16 cellular contexts compared by ENCODE assay signal in genomic region chr18:7037470-7037869, GRCh38.
DNase-seq lines count a peak whose midpoint lies in the region; TF ChIP-seq lines count a peak whose summit lies in the region.
"Had no signal": no experiment of that assay in that cellular context is flagged by ENCODE, and none has a peak within 500 bp of the region (broad histone marks: within the 10 kb centered on the region; RNA-seq: fewer than 3 reads in every experiment).

No MANE protein-coding gene starts in this region.

- intact Hi-C loops in mammary epithelial cell (cut with micrococcal nuclease) (no loop called here), vagina (cut with DNase I) (no loop called here), esophagus muscularis mucosa (cut with DNase I) (no loop called here)

- POLR2A ChIA-PET in RWPE1 (lab: Yijun Ruan, JAX; ENCODE audit: low non-redundant PET): no interaction called here

- H3K27me3 Mint-ChIP-seq in osteocyte (ENCODE audit: unreplicated experiment): no peaks in the 10 kb centered on the region

- H3K9me3 ChIP-seq in mammary epithelial cell (replicated peaks; ENCODE audit: insufficient read depth, low read length) (no peaks in the 10 kb centered on the region), vagina (no peaks in the 10 kb centered on the region), esophagus muscularis mucosa (no peaks in the 10 kb centered on the region)

- H4K20me1 ChIP-seq in mammary epithelial cell (ENCODE audit: insufficient read depth, low read length): no peaks in the 10 kb centered on the region

- dilution Hi-C loops in mammary epithelial cell (cut with HindIII; ENCODE audit: low sequenced_read_pairs): no loop called here

- peaks cover 25% of the 10 kb centered on the region for H3K4me1 ChIP-seq in mammary epithelial cell (ENCODE audit: insufficient read depth, low read length)
- peaks cover 6% of the 10 kb centered on the region for H3K4me1 ChIP-seq in vagina
- H3K4me1 ChIP-seq in esophagus muscularis mucosa: peaks cover 0 to 13% (median 9%) of the 10 kb centered on the region in 4 donors

- H3K9me3 Mint-ChIP-seq in osteocyte (ENCODE audit: unreplicated experiment): no peaks in the 10 kb centered on the region
- H3K9me3 Mint-ChIP-seq: H9 had no signal

- H2AFZ ChIP-seq in mammary epithelial cell (ENCODE audit: low read depth, low read length): peak overlapping the region; percentile 75

- WGBS in mammary epithelial cell (ENCODE audit: low coverage, missing lambda C conversion rate): 100% methylated on average over 11 of the region's 11 CpGs
- WGBS in esophagus muscularis mucosa: 96% methylated on average over 11 of the region's 11 CpGs

- no peak overlapping the region for H3K4me3 Mint-ChIP-seq in osteocyte (ENCODE audit: unreplicated experiment)
- H3K4me3 Mint-ChIP-seq: CD14-positive monocyte, H9 had no signal

- peaks cover 3% of the 10 kb centered on the region for H3K36me3 ChIP-seq in mammary epithelial cell (ENCODE audit: insufficient read depth, low read length)
- no peaks in the 10 kb centered on the region for H3K36me3 ChIP-seq in vagina
- no peaks in the 10 kb centered on the region for H3K36me3 ChIP-seq in esophagus muscularis mucosa

- no peaks in the 10 kb centered on the region for H3K79me2 ChIP-seq in mammary epithelial cell (ENCODE audit: insufficient read depth, low read length)

- H3K4me3 ChIP-seq in mammary epithelial cell (replicated peaks in 1 of 3; ENCODE audit: insufficient read depth in 1 of 3, low read depth in 2 of 3, low read length in 3 of 3) (no peak overlapping the region), vagina (no peak overlapping the region), esophagus muscularis mucosa (no peak overlapping the region)

- H3K4me2 ChIP-seq in mammary epithelial cell (ENCODE audit: insufficient read depth, low read depth, low read length): peak overlapping the region; percentile 67

- H3K36me3 Mint-ChIP-seq in osteocyte (ENCODE audit: unreplicated experiment): no peaks in the 10 kb centered on the region
- H3K36me3 Mint-ChIP-seq: CD14-positive monocyte had no signal

- no peak overlapping the region for H3K27ac Mint-ChIP-seq in osteocyte (ENCODE audit: unreplicated experiment)

- DNase-seq in RWPE1 (ENCODE audit: low spot score): no peak
- DNase-seq in mammary epithelial cell: no peak
- DNase-seq in osteocyte (ENCODE audit: extremely low spot score, unreplicated experiment): peak; percentile 53
- DNase-seq in vagina (ENCODE audit: extremely low spot score in 2 of 2): no peak
- no peak for DNase-seq in esophagus muscularis mucosa (ENCODE audit: extremely low spot score)
- no peak for DNase-seq in NCI-H524 treated with DMSO at 0.1 percent for 48 hours (lab: John Stamatoyannopoulos, UW)
- no peak for DNase-seq in NCI-H345 treated with DMSO at 0.1 percent for 48 hours (lab: John Stamatoyannopoulos, UW; ENCODE audit: unreplicated experiment)
- DNase-seq: ACHN, DMS79, NCI-H1436, NCI-H2029, NCI-H2171, NCI-H69 had no signal

- TF ChIP-seq EP300 in esophagus muscularis mucosa (IDR thresholded peaks at IDR 0.05): no peak

- no peak for TF ChIP-seq POLR2A in vagina (IDR thresholded peaks at IDR 0.05)
- TF ChIP-seq POLR2A in esophagus muscularis mucosa (IDR thresholded peaks at IDR 0.05; ENCODE audit: low read depth): no peak

- in situ Hi-C loops in mammary epithelial cell (cut with MboI; ENCODE audit: low sequenced_read_pairs in 2 of 2): loop anchor here (5.0 to 10.0 kb wide), 2 partner anchors 137 to 140 kb away; no protein-coding TSS in a partner anchor

- BruUV-seq in mammary epithelial cell (replicated peaks; lab: Mats Ljungman, UMichigan): no TSS peak

- H3K27ac ChIP-seq in RWPE1 (peak overlapping the region; percentile 89), mammary epithelial cell (ENCODE audit: insufficient read depth, low read depth, low read length) (peak overlapping the region; percentile 75), vagina (peak overlapping the region; percentile 78), esophagus muscularis mucosa (replicated peaks in 1 of 4) (no peak overlapping the region)
- H3K27ac ChIP-seq: HL-60 had no signal

- no peak overlapping the region for H3K9ac ChIP-seq in mammary epithelial cell (ENCODE audit: insufficient read depth, low read length)

- peaks cover 5% of the 10 kb centered on the region for H3K4me1 Mint-ChIP-seq in osteocyte (ENCODE audit: unreplicated experiment)

- CTCF ChIA-PET in RWPE1 (lab: Yijun Ruan, JAX) (interaction anchor here (1.2 to 2.4 kb wide), 4 partner anchors 8 to 140 kb away, joined by 3 to 12 read pairs (median 6); no protein-coding TSS in a partner anchor), mammary epithelial cell (lab: Charles Lee; ENCODE audit: low non-redundant PET) (interaction anchor here (0.6 kb wide), 1 partner anchor 41 kb away, joined by 3 read pairs; no protein-coding TSS in a partner anchor)

- H3K27me3 ChIP-seq in mammary epithelial cell (ENCODE audit: insufficient read depth, low read length) (no peaks in the 10 kb centered on the region), vagina (no peaks in the 10 kb centered on the region), esophagus muscularis mucosa (no peaks in the 10 kb centered on the region)

- no peak for TF ChIP-seq CTCF in RWPE1 (conservative IDR thresholded peaks at IDR 0.05; ENCODE audit: low read depth)
- TF ChIP-seq CTCF in mammary epithelial cell (conservative IDR thresholded peaks at IDR 0.05 in 1 of 2, IDR thresholded peaks at IDR 0.05 in 1 of 2; ENCODE audit: extremely low read depth in 1 of 2, insufficient read depth in 1 of 2, low read depth in 1 of 2, low read length in 2 of 2): no peak
- TF ChIP-seq CTCF in osteocyte (IDR thresholded peaks at IDR 0.05): no peak
- TF ChIP-seq CTCF in vagina (IDR thresholded peaks at IDR 0.05): no peak
- no peak for TF ChIP-seq CTCF in esophagus muscularis mucosa (IDR thresholded peaks at IDR 0.05)

Comparison
In these comparisons a context has a peak if more than half of its experiments do, and no peak if none do; other contexts are left out.
1. H3K27ac ChIP-seq: peak in RWPE1 (single experiment), mammary epithelial cell (single experiment) and vagina (single experiment); none in esophagus muscularis mucosa (0 of 4).